ENCODE assay signal across 9 cellular contexts in genomic region chr17:64694207-64694606, GRCh38. TPM values are rescaled to one million over a fixed set of nuclear protein-coding genes. Genes with fewer than 3 reads are reported as not detected.
DNase-seq lines count a peak whose midpoint lies in the region; ATAC-seq and TF ChIP-seq lines count a peak whose summit lies in the region.
"Had no signal": no experiment of that assay in that cellular context is flagged by ENCODE, and none has a peak within 500 bp of the region (broad histone marks: within the 10 kb centered on the region; RNA-seq: fewer than 3 reads in every experiment).

No MANE protein-coding gene starts in this region.

- no peaks in the 10 kb centered on the region for H3K36me3 Mint-ChIP-seq in Calu3 (ENCODE audit: insufficient read depth, unreplicated experiment)

- peak overlapping the region; percentile 48; the same call in 1 of the 2 replicates for H3K27ac ChIP-seq in Panc1 (ENCODE audit: low read length)

- H3K27ac Mint-ChIP-seq in Calu3 (ENCODE audit: unreplicated experiment), result peak overlapping the region; percentile 51
- H3K27ac Mint-ChIP-seq: CD4-positive, alpha-beta T cell had no signal

- no peaks in the 10 kb centered on the region for H3K36me3 ChIP-seq in Panc1 (ENCODE audit: control insufficient read depth, insufficient read depth, low read length)

- no peaks in the 10 kb centered on the region for H3K27me3 ChIP-seq in Panc1 (ENCODE audit: control insufficient read depth, insufficient read depth, low read length)

- CTCF ChIA-PET in Calu3 (lab: Charles Lee), result interaction anchor here (0.8 kb wide), 1 partner anchor 12 kb away, joined by 3 read pairs; no protein-coding TSS in a partner anchor
- CTCF ChIA-PET in Panc1 (lab: Charles Lee), result interaction anchor here (0.7 kb wide), 1 partner anchor 470 kb away, joined by 9 read pairs; no protein-coding TSS in a partner anchor

- BruUV-seq in Calu3 (replicated peaks; lab: Mats Ljungman, UMichigan) (no TSS peak), Panc1 (replicated peaks; lab: Mats Ljungman, UMichigan) (no TSS peak)

- H3K4me3 Mint-ChIP-seq in Calu3 (ENCODE audit: low read depth, unreplicated experiment), result peak overlapping the region; percentile 39
- H3K4me3 Mint-ChIP-seq: CD4-positive, alpha-beta T cell had no signal

- intact Hi-C loops in Calu3 (cut with micrococcal nuclease; ENCODE audit: unreplicated experiment) (no loop called here), Panc1 (cut with micrococcal nuclease; ENCODE audit: unreplicated experiment) (no loop called here)

- in situ Hi-C loops in Panc1 (cut with HindIII; ENCODE audit: low pct_unique_long_range_greater_than_20kb, low sequenced_read_pairs), result no loop called here

- no peak for TF ChIP-seq CTCF in Calu3 (IDR thresholded peaks at IDR 0.05; ENCODE audit: unreplicated experiment)
- no peak for TF ChIP-seq CTCF in Panc1 (IDR thresholded peaks at IDR 0.05)
- TF ChIP-seq CTCF in omental fat pad (IDR thresholded peaks at IDR 0.05), result no peak

- no peaks in the 10 kb centered on the region for H3K9me3 Mint-ChIP-seq in Calu3 (ENCODE audit: low read depth, unreplicated experiment)
- H3K9me3 Mint-ChIP-seq: CD4-positive, alpha-beta T cell had no signal

- no peaks in the 10 kb centered on the region for H3K9me3 ChIP-seq in Panc1 (ENCODE audit: control insufficient read depth, insufficient read depth, low read depth, low read length)

- DNase-seq in Calu3 (peak; percentile 73), Panc1 (ENCODE audit: low read depth, low spot score) (no peak), omental fat pad (ENCODE audit: low spot score) (peak; percentile 32), NAMALWA (ENCODE audit: low spot score) (no peak), T-helper 9 cell (no peak)
- DNase-seq: CD4-positive, alpha-beta T cell had no signal

- POLR2A ChIA-PET in Panc1 (lab: Charles Lee), result no interaction called here

- no peaks in the 10 kb centered on the region for H3K27me3 Mint-ChIP-seq in Calu3 (ENCODE audit: unreplicated experiment)
- H3K27me3 Mint-ChIP-seq: CD4-positive, alpha-beta T cell had no signal

- ATAC-seq in Panc1 (peak; percentile 92), esophagus mucosa (peak; percentile 99), omental fat pad (ENCODE audit: low FRiP score) (peak; percentile 56), HG02870 (IDR thresholded peaks at IDR 0.05; ENCODE audit: unreplicated experiment) (no peak), HG02840 (IDR thresholded peaks at IDR 0.05; ENCODE audit: low FRiP score, unreplicated experiment) (no peak)

- 0 out of 4 replicates have a peak overlapping the region, but pooled peaks of 1 of the 2 experiments have one; percentile 18 for H3K4me3 ChIP-seq in Panc1 (ENCODE audit: low read depth in 2 of 2, low read length in 2 of 2)

- peaks cover 10% of the 10 kb centered on the region for H3K4me1 Mint-ChIP-seq in Calu3 (ENCODE audit: low read depth, unreplicated experiment)

- 0 out of 2 replicates have a peak, but pooled peaks cover 4% of the 10 kb centered on the region for H3K4me1 ChIP-seq in Panc1 (ENCODE audit: control insufficient read depth, insufficient read depth, low read length)

RNA-seq across cellular contexts. Expression of gene SMURF2, which starts 32.1 kb away (rescaled TPM):
- 15.0 and 18.8 TPM in 2 replicates for total RNA-seq in Calu3 (2022)
- 21.3 TPM for total RNA-seq in Panc1 (2021; ENCODE audit: unreplicated experiment)
- 9.3 TPM for polyA plus RNA-seq in Panc1 (2012; ENCODE audit: insufficient read length)
- total RNA-seq in esophagus mucosa, result 7.5 TPM
- 10 to 100 TPM; 26.8 to 38.1 (median 29.5) TPM for total RNA-seq in omental fat pad

Comparison
In these comparisons a context has a peak if more than half of its experiments do, and no peak if none do; other contexts are left out.
1. DNase-seq: peak in Calu3 (single experiment) and omental fat pad (single experiment); none in Panc1 (single experiment), NAMALWA (single experiment) and T-helper 9 cell (single experiment).
2. ATAC-seq: peak in Panc1 (single experiment), esophagus mucosa (single experiment) and omental fat pad (single experiment); none in HG02870 (single experiment) and HG02840 (single experiment).